In genomic region chr3:48480891-48481290, GRCh38 we compare ENCODE assay signal across 1 cellular context. TPM values are rescaled to one million over a fixed set of nuclear protein-coding genes. Genes with fewer than 3 reads are reported as not detected.
"Had no signal": no experiment of that assay in that cellular context is flagged by ENCODE, and none has a peak within 500 bp of the region (broad histone marks: within the 10 kb centered on the region; RNA-seq: fewer than 3 reads in every experiment).

No MANE protein-coding gene starts in this region.

RNA-seq across cellular contexts. Expression of gene PLXNB1, which starts 51.0 kb away (rescaled TPM):
- polyA plus RNA-seq: IgD-negative memory B cell had no signal
